14 cellular contexts compared by ENCODE assay signal in the genomic region with DNA sequence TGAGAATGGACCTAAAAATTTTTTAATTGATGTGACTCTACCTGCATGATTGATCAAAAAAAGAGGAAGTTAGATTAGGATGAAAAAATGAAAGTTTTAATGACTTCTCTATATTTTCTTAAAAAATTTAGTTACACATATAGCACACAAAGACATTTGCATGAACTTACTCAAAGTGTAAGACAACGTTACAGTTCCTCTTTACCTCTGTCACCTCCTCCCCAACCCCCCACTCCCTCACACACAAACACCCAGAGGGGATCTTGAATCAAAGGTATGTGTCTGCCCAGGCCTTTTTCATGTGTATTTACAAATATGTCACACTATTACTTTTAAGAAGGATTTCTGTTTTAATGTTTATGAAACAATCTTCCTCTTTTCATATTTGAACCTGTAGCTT. TPM values are rescaled to one million over a fixed set of nuclear protein-coding genes. Genes with fewer than 3 reads are reported as not detected.
A peak's percentile ranks its signal among the peaks of the same experiment; 100 is the strongest.
DNase-seq lines count a peak whose midpoint lies in the region; ATAC-seq and TF ChIP-seq lines count a peak whose summit lies in the region.
"Had no signal": no experiment of that assay in that cellular context is flagged by ENCODE, and none has a peak within 500 bp of the region (broad histone marks: within the 10 kb centered on the region; RNA-seq: fewer than 3 reads in every experiment).

No MANE protein-coding gene starts in this region.

- H3K9me3 ChIP-seq in right lobe of liver, result no peaks in the 10 kb centered on the region

- intact Hi-C loops in activated B cell treated with CpG ODN at 0.5 μM for 24 hours (cut with micrococcal nuclease) (loop anchor here (1.0 to 5.0 kb wide), 6 partner anchors 21 to 1216 kb away; partner anchors contain the start of genes CDCA7L and NUP42), right lobe of liver (cut with DNase I) (no loop called here), Right ventricle myocardium inferior (cut with DNase I) (no loop called here)

- no peaks in the 10 kb centered on the region for H3K4me1 ChIP-seq in right lobe of liver

- peak overlapping the region; percentile 87 for H3K27ac Mint-ChIP-seq in activated B cell treated with CpG ODN at 0.5 μM for 24 hours
- H3K27ac Mint-ChIP-seq: activated T-helper 17 cell treated with anti-CD3 and anti-CD28 coated beads, Interleukin-2, amount 50 U/mL, for 72 hours; H9 had no signal

- H3K4me1 Mint-ChIP-seq in activated B cell treated with CpG ODN at 0.5 μM for 24 hours, result peaks cover 63% of the 10 kb centered on the region

- POLR2A ChIA-PET in activated B cell treated with CpG ODN at 0.5 μM for 24 hours (lab: Charles Lee), result interaction anchor here (6.4 kb wide), 1 partner anchor 20 kb away, joined by 70 read pairs; the partner anchor contains the start of gene CDCA7L

- H3K4me3 Mint-ChIP-seq in activated B cell treated with CpG ODN at 0.5 μM for 24 hours, result peak overlapping the region; percentile 66
- H3K4me3 Mint-ChIP-seq: activated T-helper 17 cell treated with anti-CD3 and anti-CD28 coated beads, Interleukin-2, amount 50 U/mL, for 72 hours; H9 had no signal

- H3K27me3 Mint-ChIP-seq in activated B cell treated with CpG ODN at 0.5 μM for 24 hours, result no peaks in the 10 kb centered on the region
- H3K27me3 Mint-ChIP-seq: activated T-helper 17 cell treated with anti-CD3 and anti-CD28 coated beads, Interleukin-2, amount 50 U/mL, for 72 hours had no signal

- no peaks in the 10 kb centered on the region for H3K36me3 ChIP-seq in right lobe of liver

- no peak for TF ChIP-seq POLR2A in right lobe of liver (IDR thresholded peaks at IDR 0.05)

- no peaks in the 10 kb centered on the region for H3K27me3 ChIP-seq in right lobe of liver

- peak; percentile 92 for ATAC-seq in GM18858 (IDR thresholded peaks at IDR 0.05; ENCODE audit: unreplicated experiment)
- ATAC-seq in GM21528 (IDR thresholded peaks at IDR 0.05; ENCODE audit: low FRiP score, unreplicated experiment), result peak; percentile 87
- ATAC-seq in HG03103 (IDR thresholded peaks at IDR 0.05; ENCODE audit: low read depth, unreplicated experiment), result peak; percentile 92
- peak; percentile 97 for ATAC-seq in activated B cell treated with CpG ODN at 0.5 μM for 24 hours (ENCODE audit: low read depth)
- ATAC-seq in right lobe of liver, result no peak
- ATAC-seq in Right ventricle myocardium inferior, result no peak
- ATAC-seq: activated T-helper 17 cell treated with anti-CD3 and anti-CD28 coated beads, Interleukin-2, amount 50 U/mL, for 72 hours; Panc1 had no signal

- TF ChIP-seq CTCF in activated B cell treated with CpG ODN at 0.5 μM for 24 hours (IDR thresholded peaks at IDR 0.05) (no peak), right lobe of liver (IDR thresholded peaks at IDR 0.05) (no peak)

- no peak overlapping the region for H3K27ac ChIP-seq in right lobe of liver

- 44% methylated on average over 1 of the region's 1 CpG for WGBS in right lobe of liver (ENCODE audit: insufficient coverage, low coverage, low lambda C conversion rate, missing lambda C conversion rate)

- H3K4me3 ChIP-seq in right lobe of liver, result no peak overlapping the region
- H3K4me3 ChIP-seq: lung had no signal

- CTCF ChIA-PET in activated B cell treated with CpG ODN at 0.5 μM for 24 hours (lab: Charles Lee), result interaction anchor here (1.1 to 1.4 kb wide), 2 partner anchors 20 to 21 kb away, joined by 3 to 5 read pairs; partner anchors contain the start of gene CDCA7L

- H3K9me3 Mint-ChIP-seq in activated B cell treated with CpG ODN at 0.5 μM for 24 hours, result no peaks in the 10 kb centered on the region
- H3K9me3 Mint-ChIP-seq: activated T-helper 17 cell treated with anti-CD3 and anti-CD28 coated beads, Interleukin-2, amount 50 U/mL, for 72 hours; H9 had no signal

- peak; percentile 31 for DNase-seq in activated B cell treated with CpG ODN at 0.5 μM for 24 hours
- DNase-seq in right lobe of liver, result no peak
- DNase-seq in mesenteric fat pad (ENCODE audit: low spot score), result no peak
- no peak for DNase-seq in Right ventricle myocardium inferior (ENCODE audit: missing footprints)
- DNase-seq in NCI-H69 (lab: John Stamatoyannopoulos, UW), result no peak
- DNase-seq: DMS53, H9, NCI-H1048 had no signal

- no peaks in the 10 kb centered on the region for H3K36me3 Mint-ChIP-seq in activated B cell treated with CpG ODN at 0.5 μM for 24 hours (ENCODE audit: low read depth)

RNA-seq across cellular contexts. Expression of gene CDCA7L, which starts 20.6 kb away (rescaled TPM):
- total RNA-seq in activated B cell treated with CpG ODN at 0.5 μM for 24 hours, result 69.8 and 70.3 TPM in 2 replicates
- 1 to 10 TPM; 3.3 to 6.0 (median 4.3) TPM for total RNA-seq in right lobe of liver
- 10.9 TPM for total RNA-seq in mesenteric fat pad
- 59.1 TPM for total RNA-seq in Right ventricle myocardium inferior

Comparison
In these comparisons a context has a peak if more than half of its experiments do, and no peak if none do; other contexts are left out.
1. ATAC-seq: peak in GM18858 (single experiment), GM21528 (single experiment), HG03103 (single experiment) and activated B cell treated with CpG ODN at 0.5 μM for 24 hours (single experiment); none in right lobe of liver (0 of 4) and Right ventricle myocardium inferior (single experiment).